Comparison of ENCODE assay signal across 2 cellular contexts in the genomic region with DNA sequence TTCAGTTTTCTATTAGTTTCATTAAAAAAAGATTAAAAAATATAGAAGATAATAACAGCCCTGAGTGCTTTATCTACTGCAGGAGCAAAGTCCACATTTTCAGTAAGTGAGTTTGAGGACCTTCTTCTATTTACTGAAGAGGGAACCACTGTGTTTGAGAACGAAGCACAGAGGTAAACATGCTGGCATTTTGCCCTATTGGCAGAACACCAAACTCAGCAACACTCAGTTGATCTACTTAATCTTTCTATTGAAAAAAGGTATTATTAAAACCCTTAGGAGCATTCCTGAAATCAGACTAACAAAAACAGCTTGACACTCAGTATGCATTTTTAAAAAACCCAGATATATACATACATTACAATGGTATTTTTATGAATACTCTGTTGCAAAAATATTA.
TF ChIP-seq lines count a peak whose summit lies in the region.

No MANE protein-coding gene starts in this region.

TF ChIP-seq in GM23338, 12 proteins besides CTCF, POLR2A, EP300 and RAD21 (continues in another document):
- TF ChIP-seq REST (IDR thresholded peaks at IDR 0.05; ENCODE audit: unreplicated experiment): no peak
- TF ChIP-seq ZNF114 (CRISPR knock-in tag; IDR thresholded peaks at IDR 0.05): no peak
- no peak for TF ChIP-seq EZH2 (IDR thresholded peaks at IDR 0.05; ENCODE audit: low read depth, unreplicated experiment)
- TF ChIP-seq POLR2AphosphoS5 (IDR thresholded peaks at IDR 0.05; ENCODE audit: low read depth): no peak
- no peak for TF ChIP-seq ZNF462 (CRISPR knock-in tag; IDR thresholded peaks at IDR 0.05)
- TF ChIP-seq CREB1 (CRISPR knock-in tag; IDR thresholded peaks at IDR 0.05; ENCODE audit: low read depth): no peak
- no peak for TF ChIP-seq EZH2phosphoT487 (IDR thresholded peaks at IDR 0.05; ENCODE audit: unreplicated experiment)
- TF ChIP-seq JUNB (IDR thresholded peaks at IDR 0.05; ENCODE audit: unreplicated experiment): no peak
- no peak for TF ChIP-seq STAT1 (IDR thresholded peaks at IDR 0.05; ENCODE audit: unreplicated experiment)
- TF ChIP-seq, protein P1, sequence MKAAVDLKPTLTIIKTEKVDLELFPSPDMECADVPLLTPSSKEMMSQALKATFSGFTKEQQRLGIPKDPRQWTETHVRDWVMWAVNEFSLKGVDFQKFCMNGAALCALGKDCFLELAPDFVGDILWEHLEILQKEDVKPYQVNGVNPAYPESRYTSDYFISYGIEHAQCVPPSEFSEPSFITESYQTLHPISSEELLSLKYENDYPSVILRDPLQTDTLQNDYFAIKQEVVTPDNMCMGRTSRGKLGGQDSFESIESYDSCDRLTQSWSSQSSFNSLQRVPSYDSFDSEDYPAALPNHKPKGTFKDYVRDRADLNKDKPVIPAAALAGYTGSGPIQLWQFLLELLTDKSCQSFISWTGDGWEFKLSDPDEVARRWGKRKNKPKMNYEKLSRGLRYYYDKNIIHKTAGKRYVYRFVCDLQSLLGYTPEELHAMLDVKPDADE (IDR thresholded peaks at IDR 0.05): no peak

TF ChIP-seq in H1, 55 proteins besides CTCF, POLR2A, EP300 and RAD21:
- no peak for TF ChIP-seq TEAD4 (IDR thresholded peaks at IDR 0.05; ENCODE audit: low read depth, low read length)
- TF ChIP-seq CHD1 (IDR thresholded peaks at IDR 0.05; ENCODE audit: low read depth, low read length): no peak
- no peak for TF ChIP-seq JUND (IDR thresholded peaks at IDR 0.05; ENCODE audit: low read length)
- TF ChIP-seq TCF12 (IDR thresholded peaks at IDR 0.05; ENCODE audit: low read depth, low read length): no peak
- TF ChIP-seq KDM5A (IDR thresholded peaks at IDR 0.05; ENCODE audit: low read length): no peak
- no peak for TF ChIP-seq CBX5 (IDR thresholded peaks at IDR 0.05; ENCODE audit: low read depth, low read length)
- TF ChIP-seq PHF8 (conservative IDR thresholded peaks at IDR 0.05; ENCODE audit: low read depth, low read length): no peak
- TF ChIP-seq SP2 (IDR thresholded peaks at IDR 0.05; ENCODE audit: low read length): no peak
- no peak for TF ChIP-seq MAX (IDR thresholded peaks at IDR 0.05)
- no peak for TF ChIP-seq CREB1 (IDR thresholded peaks at IDR 0.05)
- no peak for TF ChIP-seq RBBP5 (IDR thresholded peaks at IDR 0.05; ENCODE audit: borderline replicate concordance, low read depth, low read length)
- no peak for TF ChIP-seq GTF2F1 (IDR thresholded peaks at IDR 0.05; ENCODE audit: borderline replicate concordance, low read depth, low read length)
- TF ChIP-seq SIX5 (IDR thresholded peaks at IDR 0.05; ENCODE audit: low read depth, low read length): no peak
- no peak for TF ChIP-seq FOSL1 (IDR thresholded peaks at IDR 0.05; ENCODE audit: insufficient read depth, low read depth, low read length)
- TF ChIP-seq POLR2AphosphoS5 (IDR thresholded peaks at IDR 0.05; ENCODE audit: low read depth, low read length): no peak
